Comparison of ENCODE assay signal across 8 cellular contexts in the genomic region with DNA sequence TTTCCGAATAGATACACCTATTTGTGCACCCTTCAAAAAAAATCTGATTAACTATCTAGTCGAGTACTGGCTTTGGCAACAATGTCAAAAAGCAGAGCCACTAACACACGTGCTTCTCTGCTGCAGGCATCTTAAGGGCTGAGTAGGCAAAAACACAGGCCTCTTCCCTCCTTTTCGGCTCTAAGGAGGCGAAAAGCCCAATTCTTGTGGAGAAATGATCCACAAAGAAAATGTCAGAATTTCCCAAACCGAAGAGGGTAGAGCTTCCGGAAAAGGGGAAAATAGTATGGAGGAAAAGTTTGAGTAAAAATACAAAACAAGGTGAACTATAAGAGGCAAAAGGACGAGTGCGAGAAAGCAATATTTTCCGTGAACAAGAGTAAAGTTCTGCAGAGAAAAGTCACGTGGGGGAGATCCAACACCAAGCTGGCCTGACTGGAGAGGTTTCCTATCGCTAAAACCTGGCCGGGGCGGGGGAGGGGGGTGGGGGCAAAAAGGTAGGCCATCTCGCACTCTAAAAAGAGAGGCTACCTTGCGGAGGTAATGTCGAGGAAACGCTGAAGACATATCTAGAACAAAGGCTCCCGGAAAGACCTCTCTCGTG.
DNase-seq lines count a peak whose midpoint lies in the region; ATAC-seq and TF ChIP-seq lines count a peak whose summit lies in the region.

No MANE protein-coding gene starts in this region.

- H3K36me3 ChIP-seq in WERI-Rb-1, result peaks cover 45% of the 10 kb centered on the region
- peaks cover 30% of the 10 kb centered on the region for H3K36me3 ChIP-seq in neuron (ENCODE audit: insufficient read depth, low read length)

- H2AFZ ChIP-seq in neuron (ENCODE audit: low read depth, low read length), result peak overlapping the region; percentile 64

- H3K4me3 ChIP-seq in WERI-Rb-1 (ENCODE audit: low read depth, low read length), result peak overlapping the region; percentile 78
- H3K4me3 ChIP-seq in fibroblast of mammary gland (ENCODE audit: control insufficient read depth, low read depth, low read length), result peak overlapping the region; percentile 95
- H3K4me3 ChIP-seq in neuron (ENCODE audit: low read length), result peak overlapping the region; percentile 96

- H3K27ac ChIP-seq in WERI-Rb-1, result peak overlapping the region; percentile 96

- ATAC-seq in GM18867 (IDR thresholded peaks at IDR 0.05; ENCODE audit: unreplicated experiment) (peak; percentile 11), HG03521 (IDR thresholded peaks at IDR 0.05; ENCODE audit: unreplicated experiment) (peak; percentile 5)

- peak; percentile 37 for DNase-seq in CD1c-positive myeloid dendritic cell (ENCODE audit: extremely low spot score)
- no peak for DNase-seq in WERI-Rb-1
- DNase-seq in fibroblast of mammary gland (ENCODE audit: low read depth), result peak; percentile 31
- no peak for DNase-seq in GOT3 (lab: John Stamatoyannopoulos, UW)
- no peak for DNase-seq in central memory CD4-positive, alpha-beta T cell

- H3K9me3 ChIP-seq in WERI-Rb-1 (ENCODE audit: severe bottlenecking) (no peaks in the 10 kb centered on the region), neuron (ENCODE audit: low read length) (no peaks in the 10 kb centered on the region)

- H3K4me1 ChIP-seq in neuron (ENCODE audit: insufficient read depth, low read length), result peaks cover 18% of the 10 kb centered on the region

- TF ChIP-seq CTCF in WERI-Rb-1 (IDR thresholded peaks at IDR 0.05; ENCODE audit: low read depth, low read length) (no peak), fibroblast of mammary gland (conservative IDR thresholded peaks at IDR 0.05; ENCODE audit: control insufficient read depth, insufficient read depth, low read depth, low read length) (no peak)

- H3K27me3 ChIP-seq in WERI-Rb-1 (ENCODE audit: insufficient read depth, low read depth, severe bottlenecking) (no peaks in the 10 kb centered on the region), neuron (ENCODE audit: insufficient read depth, low read length) (no peaks in the 10 kb centered on the region)

Comparison
In these comparisons a context has a peak if more than half of its experiments do, and no peak if none do; other contexts are left out.
1. DNase-seq: peak in CD1c-positive myeloid dendritic cell (single experiment) and fibroblast of mammary gland (single experiment); none in WERI-Rb-1 (single experiment), GOT3 (single experiment) and central memory CD4-positive, alpha-beta T cell (single experiment).
2. Peak in every context shown above with its lines, with median percentiles within 50 percentile points of each other: H3K4me3 ChIP-seq.